ENCODE assay signal across 1 cellular context in the genomic region with DNA sequence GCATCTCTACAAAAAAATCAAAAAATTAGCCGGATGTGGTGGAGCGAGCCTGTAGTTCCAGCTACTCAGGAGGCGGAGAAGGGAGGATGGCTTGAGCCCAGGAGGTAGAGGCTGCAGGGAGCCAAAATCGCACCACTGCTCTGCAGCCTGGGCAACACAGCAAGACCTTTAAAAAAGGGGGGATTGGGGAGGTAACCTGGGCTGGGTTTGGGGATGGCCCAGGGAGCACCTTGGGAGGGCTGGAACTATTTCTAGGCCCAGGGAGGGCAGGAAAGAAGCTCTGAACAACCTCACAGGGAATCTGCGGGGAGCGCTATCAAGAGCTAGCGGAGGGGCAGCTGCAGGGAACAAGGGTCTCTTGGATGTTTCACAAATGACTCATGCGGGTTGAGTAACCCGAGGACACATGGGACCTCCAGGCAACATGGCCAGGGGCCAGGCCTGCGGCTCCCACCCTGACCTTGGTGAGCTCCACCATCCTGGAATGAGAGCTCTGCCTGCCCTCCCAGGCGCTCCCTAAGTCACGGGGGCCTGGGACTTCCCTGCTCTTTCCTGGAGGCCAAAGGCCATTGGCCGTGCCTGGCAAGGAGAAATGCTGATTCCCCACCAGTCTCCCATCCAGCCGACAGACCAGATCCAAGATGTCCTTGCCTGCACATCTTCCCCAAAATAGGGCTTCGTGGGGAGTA.
TF ChIP-seq lines count a peak whose summit lies in the region.

No MANE protein-coding gene starts in this region.

TF ChIP-seq in HepG2, 621 proteins besides CTCF, POLR2A, EP300 and RAD21 (continued from another document and continues in another):
- TF ChIP-seq THAP11 (CRISPR knock-in tag; IDR thresholded peaks at IDR 0.05) (peak; percentile 53; the same call in 1 of the 2 replicates), SP2 (CRISPR knock-in tag; IDR thresholded peaks at IDR 0.05) (no peak), MAX (IDR thresholded peaks at IDR 0.05) (peak; percentile 92), ZNF138 (CRISPR knock-in tag; IDR thresholded peaks at IDR 0.05; ENCODE audit: low read depth) (no peak), ZNF441 (CRISPR knock-in tag; IDR thresholded peaks at IDR 0.05; ENCODE audit: borderline replicate concordance) (no peak; the same call in 1 of the 2 replicates), GMEB1 (CRISPR knock-in tag; IDR thresholded peaks at IDR 0.05; ENCODE audit: borderline replicate concordance) (no peak), FOXO1 (CRISPR knock-in tag; IDR thresholded peaks at IDR 0.05) (peak; percentile 85), GATAD1 (CRISPR knock-in tag; IDR thresholded peaks at IDR 0.05) (peak; percentile 46; the same call in 1 of the 2 replicates), MXI1 (IDR thresholded peaks at IDR 0.05; ENCODE audit: borderline replicate concordance, low read depth, low read length) (peak; percentile 69; the same call in 1 of the 3 replicates), ZBTB43 (CRISPR knock-in tag; conservative IDR thresholded peaks at IDR 0.05) (no peak), ZNF30 (CRISPR knock-in tag; IDR thresholded peaks at IDR 0.05) (no peak), MXD3 (CRISPR knock-in tag; IDR thresholded peaks at IDR 0.05) (no peak), ZNF260 (CRISPR knock-in tag; IDR thresholded peaks at IDR 0.05; ENCODE audit: borderline replicate concordance, low read depth) (no peak), CC2D1A (CRISPR knock-in tag; IDR thresholded peaks at IDR 0.05) (no peak), PITX1 (CRISPR knock-in tag; IDR thresholded peaks at IDR 0.05) (0 out of 2 replicates have a peak, but pooled peaks have one; percentile 50), MZF1 (CRISPR knock-in tag; IDR thresholded peaks at IDR 0.05; ENCODE audit: borderline replicate concordance) (no peak), KLF9 (CRISPR knock-in tag; IDR thresholded peaks at IDR 0.05; ENCODE audit: low read depth) (no peak), RXRA (CRISPR knock-in tag; IDR thresholded peaks at IDR 0.05) (peak; percentile 92), BRF2 (CRISPR knock-in tag; IDR thresholded peaks at IDR 0.05) (no peak), HHEX (CRISPR knock-in tag; IDR thresholded peaks at IDR 0.05) (no peak), ZNF143 (CRISPR knock-in tag; IDR thresholded peaks at IDR 0.05) (no peak; the same call in 1 of the 2 replicates), ETV5 (CRISPR knock-in tag; IDR thresholded peaks at IDR 0.05; ENCODE audit: borderline replicate concordance) (peak; percentile 75), ZFP36L2 (CRISPR knock-in tag; IDR thresholded peaks at IDR 0.05) (no peak), CCAR2 (optimal IDR thresholded peaks at IDR 0.05; ENCODE audit: low read depth, low read length) (no peak), ZNF878 (CRISPR knock-in tag; IDR thresholded peaks at IDR 0.05) (no peak), ZFAT (CRISPR knock-in tag; conservative IDR thresholded peaks at IDR 0.05) (no peak), ZBTB21 (CRISPR knock-in tag; IDR thresholded peaks at IDR 0.05) (no peak)
- TF ChIP-seq, protein P1, sequence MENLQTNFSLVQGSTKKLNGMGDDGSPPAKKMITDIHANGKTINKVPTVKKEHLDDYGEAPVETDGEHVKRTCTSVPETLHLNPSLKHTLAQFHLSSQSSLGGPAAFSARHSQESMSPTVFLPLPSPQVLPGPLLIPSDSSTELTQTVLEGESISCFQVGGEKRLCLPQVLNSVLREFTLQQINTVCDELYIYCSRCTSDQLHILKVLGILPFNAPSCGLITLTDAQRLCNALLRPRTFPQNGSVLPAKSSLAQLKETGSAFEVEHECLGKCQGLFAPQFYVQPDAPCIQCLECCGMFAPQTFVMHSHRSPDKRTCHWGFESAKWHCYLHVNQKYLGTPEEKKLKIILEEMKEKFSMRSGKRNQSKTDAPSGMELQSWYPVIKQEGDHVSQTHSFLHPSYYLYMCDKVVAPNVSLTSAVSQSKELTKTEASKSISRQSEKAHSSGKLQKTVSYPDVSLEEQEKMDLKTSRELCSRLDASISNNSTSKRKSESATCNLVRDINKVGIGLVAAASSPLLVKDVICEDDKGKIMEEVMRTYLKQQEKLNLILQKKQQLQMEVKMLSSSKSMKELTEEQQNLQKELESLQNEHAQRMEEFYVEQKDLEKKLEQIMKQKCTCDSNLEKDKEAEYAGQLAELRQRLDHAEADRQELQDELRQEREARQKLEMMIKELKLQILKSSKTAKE (CRISPR knock-in tag; IDR thresholded peaks at IDR 0.05; ENCODE audit: borderline replicate concordance), result peak; percentile 49; the same call in 1 of the 2 replicates
- TF ChIP-seq, protein P2, sequence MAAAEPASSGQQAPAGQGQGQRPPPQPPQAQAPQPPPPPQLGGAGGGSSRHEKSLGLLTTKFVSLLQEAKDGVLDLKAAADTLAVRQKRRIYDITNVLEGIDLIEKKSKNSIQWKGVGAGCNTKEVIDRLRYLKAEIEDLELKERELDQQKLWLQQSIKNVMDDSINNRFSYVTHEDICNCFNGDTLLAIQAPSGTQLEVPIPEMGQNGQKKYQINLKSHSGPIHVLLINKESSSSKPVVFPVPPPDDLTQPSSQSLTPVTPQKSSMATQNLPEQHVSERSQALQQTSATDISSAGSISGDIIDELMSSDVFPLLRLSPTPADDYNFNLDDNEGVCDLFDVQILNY (CRISPR knock-in tag; conservative IDR thresholded peaks at IDR 0.05), result no peak
- TF ChIP-seq, protein P3, sequence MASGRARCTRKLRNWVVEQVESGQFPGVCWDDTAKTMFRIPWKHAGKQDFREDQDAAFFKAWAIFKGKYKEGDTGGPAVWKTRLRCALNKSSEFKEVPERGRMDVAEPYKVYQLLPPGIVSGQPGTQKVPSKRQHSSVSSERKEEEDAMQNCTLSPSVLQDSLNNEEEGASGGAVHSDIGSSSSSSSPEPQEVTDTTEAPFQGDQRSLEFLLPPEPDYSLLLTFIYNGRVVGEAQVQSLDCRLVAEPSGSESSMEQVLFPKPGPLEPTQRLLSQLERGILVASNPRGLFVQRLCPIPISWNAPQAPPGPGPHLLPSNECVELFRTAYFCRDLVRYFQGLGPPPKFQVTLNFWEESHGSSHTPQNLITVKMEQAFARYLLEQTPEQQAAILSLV (CRISPR knock-in tag; IDR thresholded peaks at IDR 0.05; ENCODE audit: borderline replicate concordance), result no peak
- TF ChIP-seq, protein P4, sequence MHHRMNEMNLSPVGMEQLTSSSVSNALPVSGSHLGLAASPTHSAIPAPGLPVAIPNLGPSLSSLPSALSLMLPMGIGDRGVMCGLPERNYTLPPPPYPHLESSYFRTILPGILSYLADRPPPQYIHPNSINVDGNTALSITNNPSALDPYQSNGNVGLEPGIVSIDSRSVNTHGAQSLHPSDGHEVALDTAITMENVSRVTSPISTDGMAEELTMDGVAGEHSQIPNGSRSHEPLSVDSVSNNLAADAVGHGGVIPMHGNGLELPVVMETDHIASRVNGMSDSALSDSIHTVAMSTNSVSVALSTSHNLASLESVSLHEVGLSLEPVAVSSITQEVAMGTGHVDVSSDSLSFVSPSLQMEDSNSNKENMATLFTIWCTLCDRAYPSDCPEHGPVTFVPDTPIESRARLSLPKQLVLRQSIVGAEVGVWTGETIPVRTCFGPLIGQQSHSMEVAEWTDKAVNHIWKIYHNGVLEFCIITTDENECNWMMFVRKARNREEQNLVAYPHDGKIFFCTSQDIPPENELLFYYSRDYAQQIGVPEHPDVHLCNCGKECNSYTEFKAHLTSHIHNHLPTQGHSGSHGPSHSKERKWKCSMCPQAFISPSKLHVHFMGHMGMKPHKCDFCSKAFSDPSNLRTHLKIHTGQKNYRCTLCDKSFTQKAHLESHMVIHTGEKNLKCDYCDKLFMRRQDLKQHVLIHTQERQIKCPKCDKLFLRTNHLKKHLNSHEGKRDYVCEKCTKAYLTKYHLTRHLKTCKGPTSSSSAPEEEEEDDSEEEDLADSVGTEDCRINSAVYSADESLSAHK (CRISPR knock-in tag; IDR thresholded peaks at IDR 0.05; ENCODE audit: borderline replicate concordance), result no peak
- TF ChIP-seq, protein P5, sequence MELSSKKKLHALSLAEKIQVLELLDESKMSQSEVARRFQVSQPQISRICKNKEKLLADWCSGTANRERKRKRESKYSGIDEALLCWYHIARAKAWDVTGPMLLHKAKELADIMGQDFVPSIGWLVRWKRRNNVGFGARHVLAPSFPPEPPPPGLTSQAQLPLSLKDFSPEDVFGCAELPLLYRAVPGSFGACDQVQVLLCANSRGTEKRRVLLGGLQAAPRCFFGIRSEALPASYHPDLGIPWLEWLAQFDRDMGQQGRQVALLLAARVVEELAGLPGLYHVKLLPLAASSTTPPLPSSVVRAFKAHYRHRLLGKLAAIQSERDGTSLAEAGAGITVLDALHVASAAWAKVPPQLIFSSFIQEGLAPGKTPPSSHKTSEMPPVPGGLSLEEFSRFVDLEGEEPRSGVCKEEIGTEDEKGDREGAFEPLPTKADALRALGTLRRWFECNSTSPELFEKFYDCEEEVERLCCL (CRISPR knock-in tag; IDR thresholded peaks at IDR 0.05; ENCODE audit: borderline replicate concordance), result no peak
- TF ChIP-seq, protein P6, sequence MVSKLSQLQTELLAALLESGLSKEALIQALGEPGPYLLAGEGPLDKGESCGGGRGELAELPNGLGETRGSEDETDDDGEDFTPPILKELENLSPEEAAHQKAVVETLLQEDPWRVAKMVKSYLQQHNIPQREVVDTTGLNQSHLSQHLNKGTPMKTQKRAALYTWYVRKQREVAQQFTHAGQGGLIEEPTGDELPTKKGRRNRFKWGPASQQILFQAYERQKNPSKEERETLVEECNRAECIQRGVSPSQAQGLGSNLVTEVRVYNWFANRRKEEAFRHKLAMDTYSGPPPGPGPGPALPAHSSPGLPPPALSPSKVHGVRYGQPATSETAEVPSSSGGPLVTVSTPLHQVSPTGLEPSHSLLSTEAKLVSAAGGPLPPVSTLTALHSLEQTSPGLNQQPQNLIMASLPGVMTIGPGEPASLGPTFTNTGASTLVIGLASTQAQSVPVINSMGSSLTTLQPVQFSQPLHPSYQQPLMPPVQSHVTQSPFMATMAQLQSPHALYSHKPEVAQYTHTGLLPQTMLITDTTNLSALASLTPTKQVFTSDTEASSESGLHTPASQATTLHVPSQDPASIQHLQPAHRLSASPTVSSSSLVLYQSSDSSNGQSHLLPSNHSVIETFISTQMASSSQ (IDR thresholded peaks at IDR 0.05; ENCODE audit: low read depth), result no peak
- TF ChIP-seq, protein P6 (CRISPR knock-in tag; IDR thresholded peaks at IDR 0.05; ENCODE audit: borderline replicate concordance), result peak; percentile 75; the same call in 1 of the 2 replicates
- TF ChIP-seq, protein P7, sequence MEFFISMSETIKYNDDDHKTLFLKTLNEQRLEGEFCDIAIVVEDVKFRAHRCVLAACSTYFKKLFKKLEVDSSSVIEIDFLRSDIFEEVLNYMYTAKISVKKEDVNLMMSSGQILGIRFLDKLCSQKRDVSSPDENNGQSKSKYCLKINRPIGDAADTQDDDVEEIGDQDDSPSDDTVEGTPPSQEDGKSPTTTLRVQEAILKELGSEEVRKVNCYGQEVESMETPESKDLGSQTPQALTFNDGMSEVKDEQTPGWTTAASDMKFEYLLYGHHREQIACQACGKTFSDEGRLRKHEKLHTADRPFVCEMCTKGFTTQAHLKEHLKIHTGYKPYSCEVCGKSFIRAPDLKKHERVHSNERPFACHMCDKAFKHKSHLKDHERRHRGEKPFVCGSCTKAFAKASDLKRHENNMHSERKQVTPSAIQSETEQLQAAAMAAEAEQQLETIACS (CRISPR knock-in tag; IDR thresholded peaks at IDR 0.05), result no peak
